In the genomic region with DNA sequence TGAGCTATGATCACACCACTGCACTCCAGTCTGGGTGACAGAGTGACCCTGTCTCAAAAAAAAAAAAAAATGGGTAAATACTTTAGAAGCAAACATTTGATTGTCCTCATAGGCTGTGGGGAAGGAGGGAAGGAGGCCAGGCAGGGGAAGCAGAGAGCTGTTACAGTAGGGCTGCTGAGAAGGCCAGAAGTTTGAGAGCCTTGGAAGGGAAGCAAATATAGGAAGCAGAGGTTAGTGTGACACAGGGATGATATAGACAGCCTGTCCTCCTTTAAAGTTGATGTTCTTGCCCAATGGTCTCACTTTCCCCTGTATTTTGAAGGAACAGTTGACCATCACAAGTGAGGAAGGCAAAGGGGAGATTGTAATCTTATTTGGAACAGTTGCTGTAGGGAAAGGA, we compare ENCODE assay signal across 21 cellular contexts. TPM values are rescaled to one million over a fixed set of nuclear protein-coding genes. Genes with fewer than 3 reads are reported as not detected.
DNase-seq lines count a peak whose midpoint lies in the region; ATAC-seq, FAIRE-seq and TF ChIP-seq lines count a peak whose summit lies in the region.
"Had no signal": no experiment of that assay in that cellular context is flagged by ENCODE, and none has a peak within 500 bp of the region (broad histone marks: within the 10 kb centered on the region; RNA-seq: fewer than 3 reads in every experiment).

No MANE protein-coding gene starts in this region.

- no peak overlapping the region for H3K27ac ChIP-seq in K562 (ENCODE audit: extremely low read depth, low read depth, low read length)
- no peak overlapping the region for H3K27ac ChIP-seq in lower lobe of right lung
- H3K27ac ChIP-seq: BLaER1 treated with 17β-estradiol and CSF1 and Interleukin-3, amounts not matched to agents 10 nM and 100 nM had no signal

- no peak overlapping the region for H3K4me3 Mint-ChIP-seq in activated CD4-positive, alpha-beta memory T cell treated with anti-CD3 and anti-CD28 coated beads for 36 hours
- H3K4me3 Mint-ChIP-seq in activated CD4-positive, alpha-beta memory T cell treated with anti-CD3 and anti-CD28 coated beads, Interleukin-2, amount 10 ng/mL, durations not matched to agents 7 days and 5 days: no peak overlapping the region
- no peak overlapping the region for H3K4me3 Mint-ChIP-seq in CD14-positive monocyte
- H3K4me3 Mint-ChIP-seq: CD4-positive, alpha-beta T cell; GM23338 had no signal

- H3K4me3 ChIP-seq in K562: no peak overlapping the region
- no peak overlapping the region for H3K4me3 ChIP-seq in lower lobe of right lung
- H3K4me3 ChIP-seq: BLaER1 treated with 17β-estradiol and CSF1 and Interleukin-3, amounts not matched to agents 10 nM and 100 nM; GM23338 had no signal

- peaks cover 8% of the 10 kb centered on the region for H3K4me1 Mint-ChIP-seq in activated CD4-positive, alpha-beta memory T cell treated with anti-CD3 and anti-CD28 coated beads for 36 hours (ENCODE audit: low read depth)
- peaks cover 11% of the 10 kb centered on the region for H3K4me1 Mint-ChIP-seq in activated CD4-positive, alpha-beta memory T cell treated with anti-CD3 and anti-CD28 coated beads, Interleukin-2, amount 10 ng/mL, durations not matched to agents 7 days and 5 days
- peaks cover 27% of the 10 kb centered on the region for H3K4me1 Mint-ChIP-seq in CD14-positive monocyte

- H3K9me3 ChIP-seq in K562 (replicated peaks; ENCODE audit: control insufficient read depth, insufficient read depth, low read depth, low read length) (no peaks in the 10 kb centered on the region), lower lobe of right lung (no peaks in the 10 kb centered on the region)

- peak; percentile 32; the same call in 1 of the 3 replicates for ATAC-seq in K562
- peak; percentile 59 to 66 for ATAC-seq in lower lobe of right lung
- no peak for ATAC-seq in HG03280 (IDR thresholded peaks at IDR 0.05; ENCODE audit: unreplicated experiment)
- ATAC-seq in HG03439 (IDR thresholded peaks at IDR 0.05; ENCODE audit: unreplicated experiment): no peak
- ATAC-seq: GM23338 had no signal

- CTCF ChIA-PET in activated CD4-positive, alpha-beta memory T cell treated with anti-CD3 and anti-CD28 coated beads for 36 hours (lab: Charles Lee): interaction anchor here (0.6 kb wide), 1 partner anchor 24 kb away, joined by 4 read pairs; no protein-coding TSS in a partner anchor
- CTCF ChIA-PET in activated CD4-positive, alpha-beta memory T cell treated with anti-CD3 and anti-CD28 coated beads, Interleukin-2, amount 10 ng/mL, durations not matched to agents 7 days and 5 days (lab: Charles Lee): interaction anchor here (0.6 kb wide), 1 partner anchor 44 kb away, joined by 5 read pairs; no protein-coding TSS in a partner anchor
- CTCF ChIA-PET in K562 (lab: Yijun Ruan, JAX; ENCODE audit: low intra/inter-chr PET ratio): no interaction called here

- H3K9ac ChIP-seq in K562 (ENCODE audit: insufficient read depth in 1 of 2, low read depth in 2 of 2, low read length in 2 of 2): no peak overlapping the region
- H3K9ac ChIP-seq: BLaER1 treated with 17β-estradiol and CSF1 and Interleukin-3, amounts not matched to agents 10 nM and 100 nM had no signal

- no peak overlapping the region for H3K4me2 ChIP-seq in K562 (ENCODE audit: insufficient read depth, low read length)
- H3K4me2 ChIP-seq: BLaER1 treated with 17β-estradiol and CSF1 and Interleukin-3, amounts not matched to agents 10 nM and 100 nM; GM23338 had no signal

- no peak for DNase-seq in activated CD4-positive, alpha-beta memory T cell treated with anti-CD3 and anti-CD28 coated beads for 36 hours
- DNase-seq in activated CD4-positive, alpha-beta memory T cell treated with anti-CD3 and anti-CD28 coated beads, Interleukin-2, amount 10 ng/mL, durations not matched to agents 7 days and 5 days: no peak
- DNase-seq in CD14-positive monocyte (ENCODE audit: low spot score) (no peak), K562 (ENCODE audit: extremely low read depth in 1 of 4, low spot score in 3 of 4) (no peak), lower lobe of right lung (no peak), NCI-H446 (lab: John Stamatoyannopoulos, UW) (no peak)
- DNase-seq: ACHN; CD4-positive, alpha-beta T cell; DMS153; DMS79 treated with DMSO at 0.1 percent for 48 hours; EL; H7 had no signal

- TF ChIP-seq EP300 in K562 (IDR thresholded peaks at IDR 0.05; ENCODE audit: low read length): no peak

- no TSS peak for BruUV-seq in K562 (replicated peaks; lab: Mats Ljungman, UMichigan)

- H3K9me3 Mint-ChIP-seq in activated CD4-positive, alpha-beta memory T cell treated with anti-CD3 and anti-CD28 coated beads for 36 hours: no peaks in the 10 kb centered on the region
- no peaks in the 10 kb centered on the region for H3K9me3 Mint-ChIP-seq in activated CD4-positive, alpha-beta memory T cell treated with anti-CD3 and anti-CD28 coated beads, Interleukin-2, amount 10 ng/mL, durations not matched to agents 7 days and 5 days
- peaks cover 0 to 2% (median 0%) of the 10 kb centered on the region in 7 donors for H3K9me3 Mint-ChIP-seq in CD14-positive monocyte
- H3K9me3 Mint-ChIP-seq: CD4-positive, alpha-beta T cell; GM23338 had no signal

- TF ChIP-seq POLR2A in K562 (conservative IDR thresholded peaks at IDR 0.05): no peak

- POLR2A ChIA-PET in activated CD4-positive, alpha-beta memory T cell treated with anti-CD3 and anti-CD28 coated beads for 36 hours (lab: Charles Lee): no interaction called here
- POLR2A ChIA-PET in activated CD4-positive, alpha-beta memory T cell treated with anti-CD3 and anti-CD28 coated beads, Interleukin-2, amount 10 ng/mL, durations not matched to agents 7 days and 5 days (lab: Charles Lee): no interaction called here
- POLR2A ChIA-PET in K562 (lab: Yijun Ruan, JAX): interaction anchor here (0.6 to 3.3 kb wide), 3 partner anchors 10 to 212 kb away, joined by 3 to 15 read pairs (median 4); no protein-coding TSS in a partner anchor

- in situ Hi-C loops in K562 (cut with MboI): no loop called here

- H3K27me3 Mint-ChIP-seq in activated CD4-positive, alpha-beta memory T cell treated with anti-CD3 and anti-CD28 coated beads for 36 hours: peaks cover 13% of the 10 kb centered on the region
- H3K27me3 Mint-ChIP-seq in activated CD4-positive, alpha-beta memory T cell treated with anti-CD3 and anti-CD28 coated beads, Interleukin-2, amount 10 ng/mL, durations not matched to agents 7 days and 5 days: peaks cover 2% of the 10 kb centered on the region
- H3K27me3 Mint-ChIP-seq in CD14-positive monocyte (ENCODE audit: low read depth in 3 of 3): peaks cover 0 to 5% (median 4%) of the 10 kb centered on the region in 3 donors

- no peak for TF ChIP-seq RAD21 in K562 (CRISPR knock-in tag; conservative IDR thresholded peaks at IDR 0.05 in 1 of 2, IDR thresholded peaks at IDR 0.05 in 1 of 2)

- no peaks in the 10 kb centered on the region; a peak in 2 of 5 replicates for H3K4me1 ChIP-seq in K562 (replicated peaks in 1 of 2; ENCODE audit: control insufficient read depth in 2 of 2, insufficient read depth in 2 of 2, low read length in 2 of 2)
- H3K4me1 ChIP-seq in lower lobe of right lung: peaks cover 4% of the 10 kb centered on the region

- H3K79me2 ChIP-seq in K562 (ENCODE audit: control insufficient read depth, insufficient read depth, low read length): no peaks in the 10 kb centered on the region

- H3K9me1 ChIP-seq in K562 (ENCODE audit: control insufficient read depth, insufficient read depth, low read length): no peaks in the 10 kb centered on the region

- no peak for TF ChIP-seq CTCF in CD14-positive monocyte (IDR thresholded peaks at IDR 0.05)
- TF ChIP-seq CTCF in K562 (IDR thresholded peaks at IDR 0.05 in 2 of 3, conservative IDR thresholded peaks at IDR 0.05 in 1 of 3; ENCODE audit: insufficient read depth in 2 of 3, low read depth in 1 of 3, low read length in 3 of 3): no peak
- no peak for TF ChIP-seq CTCF in lower lobe of right lung (IDR thresholded peaks at IDR 0.05)

- H3K27ac Mint-ChIP-seq in activated CD4-positive, alpha-beta memory T cell treated with anti-CD3 and anti-CD28 coated beads for 36 hours: peak overlapping the region; percentile 28
- H3K27ac Mint-ChIP-seq in activated CD4-positive, alpha-beta memory T cell treated with anti-CD3 and anti-CD28 coated beads, Interleukin-2, amount 10 ng/mL, durations not matched to agents 7 days and 5 days: no peak overlapping the region
- peak overlapping the region in 4 of 7 donors; percentile 3 to 52 (median 24) for H3K27ac Mint-ChIP-seq in CD14-positive monocyte
- H3K27ac Mint-ChIP-seq: CD4-positive, alpha-beta T cell; GM23338 had no signal

- intact Hi-C loops in activated CD4-positive, alpha-beta memory T cell treated with anti-CD3 and anti-CD28 coated beads for 36 hours (cut with micrococcal nuclease): no loop called here
- intact Hi-C loops in CD14-positive monocyte (cut with micrococcal nuclease): no loop called here
- intact Hi-C loops in K562 (cut with micrococcal nuclease): no loop called here
- intact Hi-C loops in lower lobe of right lung (cut with DNase I): no loop called here

- H4K20me1 ChIP-seq in K562 (replicated peaks; ENCODE audit: control insufficient read depth, insufficient read depth, low read length): 0 out of 2 replicates have a peak, but pooled peaks cover 3% of the 10 kb centered on the region
- H4K20me1 ChIP-seq: BLaER1 treated with 17β-estradiol and CSF1 and Interleukin-3, amounts not matched to agents 10 nM and 100 nM had no signal

- H3K36me3 Mint-ChIP-seq in activated CD4-positive, alpha-beta memory T cell treated with anti-CD3 and anti-CD28 coated beads for 36 hours: peaks cover 3% of the 10 kb centered on the region
- H3K36me3 Mint-ChIP-seq in activated CD4-positive, alpha-beta memory T cell treated with anti-CD3 and anti-CD28 coated beads, Interleukin-2, amount 10 ng/mL, durations not matched to agents 7 days and 5 days (ENCODE audit: low read depth): peaks cover 4% of the 10 kb centered on the region
- peaks cover 10 to 19% of the 10 kb centered on the region in 2 donors for H3K36me3 Mint-ChIP-seq in CD14-positive monocyte

- H3K36me3 ChIP-seq in K562 (ENCODE audit: control insufficient read depth, insufficient read depth, low read length) (no peaks in the 10 kb centered on the region; the same call in 2 of the 3 replicates), lower lobe of right lung (no peaks in the 10 kb centered on the region)

- H2AFZ ChIP-seq in K562 (ENCODE audit: low read depth, low read length): no peak overlapping the region
- H2AFZ ChIP-seq: GM23338 had no signal

- no peak for FAIRE-seq in K562 (lab: Jason Lieb, UNC)
- FAIRE-seq: D721Med, G401.6, GM12891, HepG2, HTR-8/SVneo had no signal

- H3K27me3 ChIP-seq in K562 (ENCODE audit: control insufficient read depth in 2 of 2, insufficient read depth in 2 of 2, low read length in 2 of 2) (no peaks in the 10 kb centered on the region), lower lobe of right lung (ENCODE audit: low read depth) (no peaks in the 10 kb centered on the region)
- H3K27me3 ChIP-seq: BLaER1 treated with 17β-estradiol and CSF1 and Interleukin-3, amounts not matched to agents 10 nM and 100 nM had no signal

RNA-seq across cellular contexts. Expression of gene ALPK3, which starts 5.3 kb away (rescaled TPM):
- total RNA-seq in activated CD4-positive, alpha-beta memory T cell treated with anti-CD3 and anti-CD28 coated beads for 36 hours: under 1 TPM; 0.10 to 0.12 TPM
- under 1 TPM; 0.20 TPM for total RNA-seq in activated CD4-positive, alpha-beta memory T cell treated with anti-CD3 and anti-CD28 coated beads, Interleukin-2, amount 10 ng/mL, durations not matched to agents 7 days and 5 days
- polyA plus RNA-seq in CD14-positive monocyte (under 1 TPM in 1 of 2 donors, not detected in 1; 0.02 TPM), K562 (2011; rRNA removed) (0.07 and 0.20 TPM in 2 replicates), K562 (2014; fragmentation: Illumina TruSeq; extraction: Trizol) (0.04 and 0.08 TPM in 2 replicates), K562 (2014; fragmentation: Nextera tagmentation; extraction: Ambion mirVana) (not detected), K562 (2014; rRNA removed) (0.09 and 1.0 TPM in 2 replicates)
- total RNA-seq in K562 (2011; cell fraction: chromatin; rRNA removed; ENCODE audit: low replicate concordance): 0.23 and 0.32 TPM in 2 replicates
- 0.13 and 0.33 TPM in 2 replicates for total RNA-seq in K562 (2011; cell fraction: nucleolus; rRNA removed)
- 0.23 and 0.37 TPM in 2 replicates for total RNA-seq in K562 (2011; cell fraction: nucleoplasm; rRNA removed)
- total RNA-seq in K562 (2014; rRNA removed) (0.05 and 0.08 TPM in 2 replicates), K562 (2014; rRNA removed; fragmentation: Illumina TruSeq; extraction: Trizol) (0.03 and 0.07 TPM in 2 replicates), K562 (2015; rRNA removed; fragmentation: Illumina TruSeq; extraction: Trizol) (0.07 and 0.15 TPM in 2 replicates), K562 (2021) (0.07 and 0.13 TPM in 2 replicates), lower lobe of right lung (14.0 TPM)
- polyA plus RNA-seq in K562 (2011; cell fraction: cytosol; rRNA removed): 0.12 and 0.39 TPM in 2 replicates
- polyA plus RNA-seq in K562 (2011; cell fraction: nucleus; rRNA removed): 0.20 and 0.25 TPM in 2 replicates
- 0.12 and 0.26 TPM in 2 replicates for polyA plus RNA-seq in K562 (2012)
- polyA minus RNA-seq in K562 (2011; rRNA and poly(A)+ RNA removed): 0.03 and 0.07 TPM in 2 replicates
- polyA minus RNA-seq in K562 (2011; cell fraction: cytosol; rRNA and poly(A)+ RNA removed): 0.18 TPM in 1 of 2 replicates, not detected in the other
- polyA minus RNA-seq in K562 (2011; cell fraction: nucleus; rRNA and poly(A)+ RNA removed): 0.22 and 0.27 TPM in 2 replicates

Comparison
In these comparisons a context has a peak if more than half of its experiments do, and no peak if none do; other contexts are left out.
1. ATAC-seq: peak in K562 (single experiment) and lower lobe of right lung (2 of 2); none in HG03280 (single experiment) and HG03439 (single experiment).
2. RNA of gene ALPK3, which starts 5.3 kb away (total RNA-seq): 14.0 TPM in lower lobe of right lung (single experiment); 0.20 TPM in activated CD4-positive, alpha-beta memory T cell treated with anti-CD3 and anti-CD28 coated beads, Interleukin-2, amount 10 ng/mL, durations not matched to agents 7 days and 5 days, 0.10 to 0.12 TPM in activated CD4-positive, alpha-beta memory T cell treated with anti-CD3 and anti-CD28 coated beads for 36 hours and 0.03 to 0.37 TPM in K562; every median in the first group is over 10 times any median in the second.